8 cellular contexts compared by ENCODE assay signal in genomic region chr20:32207626-32208498, GRCh38. TPM values are rescaled to one million over a fixed set of nuclear protein-coding genes. Genes with fewer than 3 reads are reported as not detected.
DNase-seq lines count a peak whose midpoint lies in the region; ATAC-seq and TF ChIP-seq lines count a peak whose summit lies in the region.

Gene PLAGL2, minus strand, starts transcription at chr20:32207743. Its CDS starts 5,565 bp downstream, at chr20:32202178.
Gene POFUT1, plus strand, starts transcription at chr20:32207880. Its CDS starts 62 bp downstream, at chr20:32207942.

- H3K36me3 ChIP-seq in esophagus squamous epithelium = peaks cover 0 to 33% (median 0%) of the 10 kb centered on the region in 3 donors

- intact Hi-C loops in esophagus squamous epithelium (cut with DNase I) = loop anchor here (10.0 kb wide), 1 partner anchor 93 kb away; no protein-coding TSS in a partner anchor

- H3K4me1 ChIP-seq in esophagus squamous epithelium = peaks cover 29 to 71% (median 49%) of the 10 kb centered on the region in 3 donors

- peak within 1 kb of the TSS; percentile 91 to 97 (median 96) for H3K4me3 Mint-ChIP-seq in IgD-negative memory B cell
- H3K4me3 Mint-ChIP-seq in activated T-cell treated with anti-CD3 and anti-CD28 coated beads, Interleukin-2, amount 50 U/mL, for 4 hours = peak within 1 kb of the TSS; percentile 99
- peak within 1 kb of the TSS; percentile 87 to 98 (median 96) for H3K4me3 Mint-ChIP-seq in naive B cell
- H3K4me3 Mint-ChIP-seq in stimulated activated effector memory CD8-positive, alpha-beta T cell treated with anti-CD3 and anti-CD28 coated beads, Interleukin-12 subunit alpha, Interleukin-12 subunit beta, amount 100 ng/mL, for 72 hours = peak within 1 kb of the TSS; percentile 99

- TF ChIP-seq POLR2A in esophagus squamous epithelium (IDR thresholded peaks at IDR 0.05) = peak in 3 of 4 donors; percentile 32 to 78 (median 62)

- H3K27ac ChIP-seq in esophagus squamous epithelium = peak within 1 kb of the TSS; percentile 93 to 98 (median 98)

- no peaks in the 10 kb centered on the region for H3K27me3 ChIP-seq in esophagus squamous epithelium

- no peaks in the 10 kb centered on the region for H3K9me3 ChIP-seq in esophagus squamous epithelium

- TF ChIP-seq CTCF in esophagus squamous epithelium (IDR thresholded peaks at IDR 0.05) = peak in 5 of 6 experiments; percentile 9 to 30 (median 23)

- peak; percentile 80 for DNase-seq in DMS79 treated with DMSO at 0.1 percent for 48 hours (lab: John Stamatoyannopoulos, UW)
- peak; percentile 85 for DNase-seq in activated T-cell treated with anti-CD3 and anti-CD28 coated beads, Interleukin-2, amount 50 U/mL, for 4 hours
- DNase-seq in esophagus squamous epithelium (lab: John Stamatoyannopoulos, UW) = peak; percentile 23
- peak; percentile 88 for DNase-seq in naive B cell
- peak; percentile 92 to 95 for DNase-seq in stimulated activated effector memory CD8-positive, alpha-beta T cell treated with anti-CD3 and anti-CD28 coated beads, Interleukin-12 subunit alpha, Interleukin-12 subunit beta, amount 100 ng/mL, for 72 hours (ENCODE audit: low spot score in 2 of 2)

- H3K4me1 Mint-ChIP-seq in IgD-negative memory B cell (peaks cover 54 to 68% (median 57%) of the 10 kb centered on the region in 3 donors), naive B cell (peaks cover 65 to 77% (median 74%) of the 10 kb centered on the region in 3 donors)
- peaks cover 69% of the 10 kb centered on the region for H3K4me1 Mint-ChIP-seq in activated T-cell treated with anti-CD3 and anti-CD28 coated beads, Interleukin-2, amount 50 U/mL, for 4 hours (ENCODE audit: low read depth)
- H3K4me1 Mint-ChIP-seq in stimulated activated effector memory CD8-positive, alpha-beta T cell treated with anti-CD3 and anti-CD28 coated beads, Interleukin-12 subunit alpha, Interleukin-12 subunit beta, amount 100 ng/mL, for 72 hours = peaks cover 80% of the 10 kb centered on the region

- ATAC-seq in GM21576 (IDR thresholded peaks at IDR 0.05; ENCODE audit: unreplicated experiment) = peak; percentile 83
- peak; percentile 78 to 79 for ATAC-seq in activated T-cell treated with anti-CD3 and anti-CD28 coated beads, Interleukin-2, amount 50 U/mL, for 4 hours
- ATAC-seq in naive B cell (ENCODE audit: low read depth in 2 of 2) = peak; percentile 97
- ATAC-seq in stimulated activated effector memory CD8-positive, alpha-beta T cell treated with anti-CD3 and anti-CD28 coated beads, Interleukin-12 subunit alpha, Interleukin-12 subunit beta, amount 100 ng/mL, for 72 hours = peak; percentile 86

- peak within 1 kb of the TSS; percentile 89 to 100 (median 92) for H3K4me3 ChIP-seq in esophagus squamous epithelium

- 0 to 8% methylated on average over 5 to 6 of the region's 74 CpGs for WGBS in esophagus squamous epithelium, 2 donors

- H3K36me3 Mint-ChIP-seq in IgD-negative memory B cell (peaks cover 2% of the 10 kb centered on the region), naive B cell (peaks cover 0 to 10% of the 10 kb centered on the region in 2 donors)
- H3K36me3 Mint-ChIP-seq in activated T-cell treated with anti-CD3 and anti-CD28 coated beads, Interleukin-2, amount 50 U/mL, for 4 hours (ENCODE audit: insufficient read depth) = peaks cover 65% of the 10 kb centered on the region
- peaks cover 95% of the 10 kb centered on the region for H3K36me3 Mint-ChIP-seq in stimulated activated effector memory CD8-positive, alpha-beta T cell treated with anti-CD3 and anti-CD28 coated beads, Interleukin-12 subunit alpha, Interleukin-12 subunit beta, amount 100 ng/mL, for 72 hours

- H3K27me3 Mint-ChIP-seq in IgD-negative memory B cell (no peaks in the 10 kb centered on the region), naive B cell (no peaks in the 10 kb centered on the region)
- H3K27me3 Mint-ChIP-seq in activated T-cell treated with anti-CD3 and anti-CD28 coated beads, Interleukin-2, amount 50 U/mL, for 4 hours (ENCODE audit: low read depth) = no peaks in the 10 kb centered on the region

- no peaks in the 10 kb centered on the region for H3K9me3 Mint-ChIP-seq in IgD-negative memory B cell
- H3K9me3 Mint-ChIP-seq in activated T-cell treated with anti-CD3 and anti-CD28 coated beads, Interleukin-2, amount 50 U/mL, for 4 hours = no peaks in the 10 kb centered on the region
- H3K9me3 Mint-ChIP-seq in naive B cell = no peaks in the 10 kb centered on the region
- H3K9me3 Mint-ChIP-seq in stimulated activated effector memory CD8-positive, alpha-beta T cell treated with anti-CD3 and anti-CD28 coated beads, Interleukin-12 subunit alpha, Interleukin-12 subunit beta, amount 100 ng/mL, for 72 hours = no peaks in the 10 kb centered on the region

- H3K27ac Mint-ChIP-seq in IgD-negative memory B cell (peak within 1 kb of the TSS; percentile 87 to 97 (median 90)), naive B cell (peak within 1 kb of the TSS; percentile 92 to 98 (median 95))
- H3K27ac Mint-ChIP-seq in stimulated activated effector memory CD8-positive, alpha-beta T cell treated with anti-CD3 and anti-CD28 coated beads, Interleukin-12 subunit alpha, Interleukin-12 subunit beta, amount 100 ng/mL, for 72 hours = peak within 1 kb of the TSS; percentile 99

TF ChIP-seq in PFSK-1, 5 proteins besides CTCF, POLR2A, EP300 and RAD21:
- TF ChIP-seq SIN3A (IDR thresholded peaks at IDR 0.05; ENCODE audit: borderline replicate concordance, insufficient read depth, low read length) = peak; percentile 53; the same call in 1 of the 2 replicates
- TF ChIP-seq REST (IDR thresholded peaks at IDR 0.05; ENCODE audit: insufficient read depth in 1 of 2, low read depth in 2 of 2, low read length in 2 of 2) = peak in 1 of 2 experiments; percentile 68; a peak in 1 of 4 replicates
- peak; percentile 98 for TF ChIP-seq TAF1 (IDR thresholded peaks at IDR 0.05; ENCODE audit: borderline replicate concordance, insufficient read depth, low read length)
- peak; percentile 94 for TF ChIP-seq FOXP2 (optimal IDR thresholded peaks at IDR 0.05; ENCODE audit: borderline replicate concordance, extremely low read depth, extremely low read length, insufficient read depth)
- TF ChIP-seq POLR2AphosphoS5 (IDR thresholded peaks at IDR 0.05; ENCODE audit: low read depth, low read length) = peak; percentile 72

RNA-seq across cellular contexts. Expression of gene PLAGL2, which starts in this region (rescaled TPM):
- polyA plus RNA-seq in IgD-negative memory B cell = 4.8 TPM
- polyA plus RNA-seq in PFSK-1 (2012; ENCODE audit: insufficient read length, low read depth) = 14.9 TPM
- 100 to 1,000 TPM; 140 to 173 (median 151) TPM for total RNA-seq in activated T-cell treated with anti-CD3 and anti-CD28 coated beads, Interleukin-2, amount 50 U/mL, for 4 hours
- total RNA-seq in esophagus squamous epithelium = 10 to 100 TPM in 2 of 4 donors, 1 to 10 TPM in 2; 6.2 to 14.0 (median 11.2) TPM
- 1 to 10 TPM; 3.1 to 6.8 (median 3.9) TPM for polyA plus RNA-seq in naive B cell (ENCODE audit: low read depth in 6 of 6)

RNA-seq across cellular contexts. Expression of gene POFUT1, which starts in this region (rescaled TPM):
- polyA plus RNA-seq in IgD-negative memory B cell (15.1 TPM), naive B cell (ENCODE audit: low read depth in 6 of 6) (10 to 100 TPM in 5 of 6 donors, 1 to 10 TPM in 1; 7.2 to 16.9 (median 14.7) TPM)
- polyA plus RNA-seq in PFSK-1 (2012; ENCODE audit: insufficient read length, low read depth) = 41.3 TPM
- 100 to 1,000 TPM in 1 of 3 donors, 10 to 100 TPM in 2; 85.6 to 113 (median 95.7) TPM for total RNA-seq in activated T-cell treated with anti-CD3 and anti-CD28 coated beads, Interleukin-2, amount 50 U/mL, for 4 hours
- total RNA-seq in esophagus squamous epithelium = 10 to 100 TPM; 15.7 to 29.6 (median 18.1) TPM

Comparison
In these comparisons a context has a peak if more than half of its experiments do, and no peak if none do; other contexts are left out.
1. Peak in every context shown above with its lines: DNase-seq, ATAC-seq, H3K4me3 ChIP-seq and H3K27ac ChIP-seq.
2. RNA of gene PLAGL2 (total RNA-seq): 140 to 173 TPM in activated T-cell treated with anti-CD3 and anti-CD28 coated beads, Interleukin-2, amount 50 U/mL, for 4 hours; 6.2 to 14.0 TPM in esophagus squamous epithelium; every median in the first group is over 4 times any median in the second.
3. DNase-seq: peak in every context shown above with its lines; median percentile 94 in stimulated activated effector memory CD8-positive, alpha-beta T cell treated with anti-CD3 and anti-CD28 coated beads, Interleukin-12 subunit alpha, Interleukin-12 subunit beta, amount 100 ng/mL, for 72 hours; 88 in naive B cell; 85 in activated T-cell treated with anti-CD3 and anti-CD28 coated beads, Interleukin-2, amount 50 U/mL, for 4 hours; 80 in DMS79 treated with DMSO at 0.1 percent for 48 hours; 23 in esophagus squamous epithelium.